8 cellular contexts compared by ENCODE assay signal in genomic region chr3:184250167-184250828, GRCh38. TPM values are rescaled to one million over a fixed set of nuclear protein-coding genes. Genes with fewer than 3 reads are reported as not detected.
DNase-seq lines count a peak whose midpoint lies in the region; ATAC-seq and TF ChIP-seq lines count a peak whose summit lies in the region.

No MANE protein-coding gene starts in this region.

- H3K27me3 ChIP-seq in BJ (ENCODE audit: control insufficient read depth, insufficient read depth, low read length), result no peaks in the 10 kb centered on the region
- no peaks in the 10 kb centered on the region for H3K27me3 ChIP-seq in right lobe of liver

- DNase-seq in BJ (ENCODE audit: low read depth) (peak; percentile 39), NCI-H510A (lab: John Stamatoyannopoulos, UW) (peak; percentile 83), dermis blood vessel endothelial cell (peak; percentile 95), right lobe of liver (peak; percentile 85 to 89 (median 86))
- DNase-seq in activated CD4-positive, alpha-beta T cell treated with anti-CD3 and anti-CD28 coated beads for 4 hours, result peak; percentile 82 to 92
- peak; percentile 93 for DNase-seq in stimulated activated CD4-positive, alpha-beta T cell treated with anti-CD3 and anti-CD28 coated beads, Interleukin-4, amount 100 ng/mL, for 24 hours

- TF ChIP-seq CTCF in BJ (IDR thresholded peaks at IDR 0.05; ENCODE audit: insufficient read depth, low read depth, low read length), result peak; percentile 97
- peak; percentile 87 to 97 (median 96) for TF ChIP-seq CTCF in right lobe of liver (IDR thresholded peaks at IDR 0.05)

- WGBS in right lobe of liver (ENCODE audit: insufficient coverage, low coverage, low lambda C conversion rate, missing lambda C conversion rate), result 5% methylated on average over 11 of the region's 20 CpGs

- ATAC-seq in GM19324 (IDR thresholded peaks at IDR 0.05; ENCODE audit: low FRiP score, unreplicated experiment), result peak; percentile 50
- ATAC-seq in HG03457 (IDR thresholded peaks at IDR 0.05; ENCODE audit: unreplicated experiment), result peak; percentile 49
- peak; percentile 77 to 85 (median 80) for ATAC-seq in right lobe of liver

- CTCF ChIA-PET in BJ (lab: Yijun Ruan, JAX), result interaction anchor here (0.6 to 1.4 kb wide), 23 partner anchors 8 to 365 kb away, joined by 3 to 16 read pairs (median 4); partner anchors contain the start of genes AP2M1, EIF2B5 and PARL

- peaks cover 0 to 16% (median 5%) of the 10 kb centered on the region in 4 donors for H3K4me1 ChIP-seq in right lobe of liver

- H3K4me3 ChIP-seq in BJ (ENCODE audit: low read depth, low read length) (peak overlapping the region; percentile 98), right lobe of liver (peak overlapping the region; percentile 69 to 91 (median 89))

- POLR2A ChIA-PET in BJ (lab: Charles Lee), result no interaction called here

- H3K36me3 ChIP-seq in BJ (ENCODE audit: control insufficient read depth, insufficient read depth, low read length) (peaks cover 3% of the 10 kb centered on the region), right lobe of liver (peaks cover 0 to 2% (median 0%) of the 10 kb centered on the region in 4 donors)

- intact Hi-C loops in right lobe of liver (cut with DNase I), result no loop called here

- H3K27ac ChIP-seq in right lobe of liver, result peak overlapping the region in 2 of 3 donors; percentile 4 to 84

- TF ChIP-seq POLR2A in right lobe of liver (IDR thresholded peaks at IDR 0.05), result no peak

- no peaks in the 10 kb centered on the region for H3K9me3 ChIP-seq in right lobe of liver

RNA-seq across cellular contexts. Expression of gene EEF1AKMT4, which starts 0.8 kb away (rescaled TPM):
- 5.6 and 7.3 TPM in 2 replicates for polyA plus RNA-seq in BJ (2011; rRNA removed)
- polyA minus RNA-seq in BJ (2011; rRNA and poly(A)+ RNA removed), result 3.3 and 6.2 TPM in 2 replicates
- 3.0 and 4.8 TPM in 2 replicates for total RNA-seq in dermis blood vessel endothelial cell
- 10 to 100 TPM in 2 of 6 experiments, 1 to 10 TPM in 4; 4.9 to 19.4 (median 7.1) TPM for total RNA-seq in right lobe of liver

RNA-seq across cellular contexts. Expression of gene ALG3, which starts 1.5 kb away (rescaled TPM):
- polyA plus RNA-seq in BJ (2011; rRNA removed), result 51.4 and 68.9 TPM in 2 replicates
- 109 and 122 TPM in 2 replicates for polyA minus RNA-seq in BJ (2011; rRNA and poly(A)+ RNA removed)
- 36.8 and 40.6 TPM in 2 replicates for total RNA-seq in dermis blood vessel endothelial cell
- total RNA-seq in right lobe of liver, result 100 to 1,000 TPM in 2 of 6 experiments, 10 to 100 TPM in 4; 29.3 to 130 (median 35.5) TPM

RNA-seq across cellular contexts. Expression of gene CAMK2N2, which starts 11.1 kb away (rescaled TPM):
- polyA plus RNA-seq in BJ (2011; rRNA removed), result 0.17 and 0.28 TPM in 2 replicates
- polyA minus RNA-seq in BJ (2011; rRNA and poly(A)+ RNA removed), result 0.24 and 0.41 TPM in 2 replicates
- total RNA-seq in dermis blood vessel endothelial cell, result not detected in 2 replicates
- total RNA-seq in right lobe of liver, result under 1 TPM in 3 of 6 experiments, not detected in 3; 0.21 to 0.42 (median 0.24) TPM

RNA-seq across cellular contexts. Expression of gene VWA5B2, which starts 20.9 kb away (rescaled TPM):
- not detected in 2 replicates for polyA plus RNA-seq in BJ (2011; rRNA removed)
- not detected in 2 replicates for polyA minus RNA-seq in BJ (2011; rRNA and poly(A)+ RNA removed)
- total RNA-seq in dermis blood vessel endothelial cell (0.05 and 0.17 TPM in 2 replicates), right lobe of liver (under 1 TPM in 3 of 6 experiments, not detected in 3; 0.21 to 0.59 (median 0.25) TPM)

RNA-seq across cellular contexts. Expression of gene ECE2, which starts 25.5 kb away (rescaled TPM):
- polyA plus RNA-seq in BJ (2011; rRNA removed), result not detected in 2 replicates
- polyA minus RNA-seq in BJ (2011; rRNA and poly(A)+ RNA removed), result not detected in 2 replicates
- total RNA-seq in dermis blood vessel endothelial cell, result not detected in 2 replicates
- not detected for total RNA-seq in right lobe of liver

Comparison
In these comparisons a context has a peak if more than half of its experiments do, and no peak if none do; other contexts are left out.
1. Peak in every context shown above with its lines: DNase-seq, ATAC-seq, H3K4me3 ChIP-seq and H3K27ac ChIP-seq.
2. DNase-seq: peak in every context shown above with its lines; median percentile 95 in dermis blood vessel endothelial cell; 93 in stimulated activated CD4-positive, alpha-beta T cell treated with anti-CD3 and anti-CD28 coated beads, Interleukin-4, amount 100 ng/mL, for 24 hours; 87 in activated CD4-positive, alpha-beta T cell treated with anti-CD3 and anti-CD28 coated beads for 4 hours; 86 in right lobe of liver; 83 in NCI-H510A; 39 in BJ.